9 cellular contexts compared by ENCODE assay signal in genomic region chr1:212814989-212815388, GRCh38. TPM values are rescaled to one million over a fixed set of nuclear protein-coding genes. Genes with fewer than 3 reads are reported as not detected.
DNase-seq lines count a peak whose midpoint lies in the region; ATAC-seq and TF ChIP-seq lines count a peak whose summit lies in the region.
"Had no signal": no experiment of that assay in that cellular context is flagged by ENCODE, and none has a peak within 500 bp of the region (broad histone marks: within the 10 kb centered on the region; RNA-seq: fewer than 3 reads in every experiment).

No MANE protein-coding gene starts in this region.

- ATAC-seq in WTC11 = peak; percentile 50
- ATAC-seq in right lobe of liver = peak in 2 of 4 donors; percentile 55 to 61
- ATAC-seq in GM21390 (IDR thresholded peaks at IDR 0.05; ENCODE audit: unreplicated experiment) = no peak
- ATAC-seq in GM21360 (IDR thresholded peaks at IDR 0.05; ENCODE audit: unreplicated experiment) = no peak

- H3F3A ChIP-seq in GM23248 (ENCODE audit: insufficient read depth) = no peaks in the 10 kb centered on the region

- H3K9me2 ChIP-seq in GM23248 (ENCODE audit: insufficient read depth) = no peaks in the 10 kb centered on the region

- no peak overlapping the region for H3K4me3 ChIP-seq in GM23248
- H3K4me3 ChIP-seq in right lobe of liver = no peak overlapping the region

- 46 to 48% methylated on average over 5 of the region's 5 CpGs for WGBS in GM23248 (ENCODE audit: low coverage in 1 of 2, low lambda C conversion rate in 2 of 2, missing lambda C conversion rate in 2 of 2), 2 experiments
- 40% methylated on average over 4 of the region's 5 CpGs for WGBS in right lobe of liver (ENCODE audit: insufficient coverage, low coverage, low lambda C conversion rate, missing lambda C conversion rate)

- H2AFZ ChIP-seq in GM23248 = no peak overlapping the region

- H3K27me3 ChIP-seq in GM23248 (replicated peaks; ENCODE audit: insufficient read depth) = no peaks in the 10 kb centered on the region
- no peaks in the 10 kb centered on the region for H3K27me3 ChIP-seq in right lobe of liver

- DNase-seq in Ammon's horn (ENCODE audit: low spot score) (peak; percentile 29), GM23248 (peak; percentile 14), WTC11 (ENCODE audit: low spot score) (no peak), right lobe of liver (no peak), iPS-NIHi7 (ENCODE audit: extremely low spot score) (no peak), cerebellar nuclear complex (lab: John Stamatoyannopoulos, UW) (no peak)

- H3K4me2 ChIP-seq in GM23248 (ENCODE audit: unreplicated experiment) = no peak overlapping the region

- in situ Hi-C loops in GM23248 (cut with MboI) = no loop called here

- H3K9ac ChIP-seq in GM23248 = no peak overlapping the region

- H3K36me3 Mint-ChIP-seq in WTC11 = no peaks in the 10 kb centered on the region

- no peak for TF ChIP-seq POLR2A in right lobe of liver (IDR thresholded peaks at IDR 0.05)

- H3K27me3 Mint-ChIP-seq in WTC11 (ENCODE audit: low read depth) = no peaks in the 10 kb centered on the region

- no peaks in the 10 kb centered on the region for H4K20me1 ChIP-seq in GM23248 (ENCODE audit: insufficient read depth)

- H3K27ac Mint-ChIP-seq in WTC11 = peak overlapping the region; percentile 62; the same call in 1 of the 2 replicates

- H3K4me1 ChIP-seq in GM23248 (ENCODE audit: insufficient read depth) (no peaks in the 10 kb centered on the region; the same call in 1 of the 2 replicates), right lobe of liver (peaks cover 0 to 7% (median 0%) of the 10 kb centered on the region in 4 donors)

- H3K9me3 ChIP-seq in GM23248 (ENCODE audit: low read depth) (no peaks in the 10 kb centered on the region), right lobe of liver (no peaks in the 10 kb centered on the region)

- no peaks in the 10 kb centered on the region for H3K9me3 Mint-ChIP-seq in WTC11

- no peak for TF ChIP-seq CTCF in WTC11 (IDR thresholded peaks at IDR 0.05)
- peak; percentile 44 to 59 (median 46) for TF ChIP-seq CTCF in right lobe of liver (IDR thresholded peaks at IDR 0.05)

- intact Hi-C loops in right lobe of liver (cut with DNase I) = no loop called here

- H3K79me2 ChIP-seq in GM23248 (ENCODE audit: insufficient read depth) = no peaks in the 10 kb centered on the region

- POLR2A ChIA-PET in WTC11 (lab: Charles Lee) = interaction anchor here (1.0 to 2.8 kb wide), 3 partner anchors 42 to 166 kb away, joined by 3 to 22 read pairs (median 3); partner anchors contain the start of gene FLVCR1

- H3K4me3 Mint-ChIP-seq in WTC11 = no peak overlapping the region

- no peaks in the 10 kb centered on the region; the same call in 1 of the 2 replicates for H3K36me3 ChIP-seq in GM23248 (ENCODE audit: low read depth)
- no peaks in the 10 kb centered on the region for H3K36me3 ChIP-seq in right lobe of liver

- CTCF ChIA-PET in WTC11 (lab: Charles Lee) = interaction anchor here (0.7 to 1.9 kb wide), 31 partner anchors 9 to 359 kb away, joined by 3 to 18 read pairs (median 4); partner anchors contain the start of genes FLVCR1, NSL1 and TATDN3

- H3K4me1 Mint-ChIP-seq in WTC11 = peaks cover 16% of the 10 kb centered on the region

- no peak overlapping the region for H3K27ac ChIP-seq in GM23248
- no peak overlapping the region for H3K27ac ChIP-seq in right lobe of liver

TF ChIP-seq in WTC11, 78 proteins besides CTCF, POLR2A, EP300 and RAD21:
- no peak for TF ChIP-seq FOXJ3 (CRISPR knock-in tag; IDR thresholded peaks at IDR 0.05; ENCODE audit: borderline replicate concordance)
- no peak for TF ChIP-seq SOX15 (CRISPR knock-in tag; IDR thresholded peaks at IDR 0.05)
- no peak for TF ChIP-seq SP1 (CRISPR knock-in tag; conservative IDR thresholded peaks at IDR 0.05)
- no peak for TF ChIP-seq FOXP1 (CRISPR knock-in tag; IDR thresholded peaks at IDR 0.05; ENCODE audit: borderline replicate concordance)
- TF ChIP-seq EMX1 (CRISPR knock-in tag; IDR thresholded peaks at IDR 0.05) = no peak
- TF ChIP-seq ZNF138 (CRISPR knock-in tag; conservative IDR thresholded peaks at IDR 0.05) = no peak
- no peak for TF ChIP-seq ATF1 (CRISPR knock-in tag; IDR thresholded peaks at IDR 0.05)
- TF ChIP-seq GABPB1 (CRISPR knock-in tag; IDR thresholded peaks at IDR 0.05) = no peak
- TF ChIP-seq FOXK1 (CRISPR knock-in tag; IDR thresholded peaks at IDR 0.05) = no peak
- no peak for TF ChIP-seq ZNF263 (CRISPR knock-in tag; IDR thresholded peaks at IDR 0.05; ENCODE audit: low read depth)

RNA-seq across cellular contexts. Expression of gene TATDN3, which starts 23.3 kb away (rescaled TPM):
- total RNA-seq in GM23248 (2014; rRNA removed; shearing (Covaris generic)) = 12.4 and 14.8 TPM in 2 replicates
- polyA plus RNA-seq in GM23248 (2016; fragmentation: Nextera tagmentation; extraction: Ambion mirVana) = 14.9 and 18.9 TPM in 2 replicates
- total RNA-seq in WTC11 (2021) (19.3 to 21.5 TPM (median 20.9 TPM) in 3 replicates), right lobe of liver (1 to 10 TPM; 6.0 to 9.3 (median 6.6) TPM)

RNA-seq across cellular contexts. Expression of gene NSL1, which starts 23.4 kb away (rescaled TPM):
- total RNA-seq in GM23248 (2014; rRNA removed; shearing (Covaris generic)) = 30.7 and 34.9 TPM in 2 replicates
- polyA plus RNA-seq in GM23248 (2016; fragmentation: Nextera tagmentation; extraction: Ambion mirVana) = 32.0 and 38.0 TPM in 2 replicates
- total RNA-seq in WTC11 (2021) = 55.7 to 60.8 TPM (median 57.2 TPM) in 3 replicates
- total RNA-seq in right lobe of liver = 10 to 100 TPM; 13.3 to 26.5 (median 16.2) TPM

RNA-seq across cellular contexts. Expression of gene SPATA45, which starts 32.5 kb away (rescaled TPM):
- total RNA-seq in GM23248 (2014; rRNA removed; shearing (Covaris generic)) = not detected in 2 replicates
- not detected in 2 replicates for polyA plus RNA-seq in GM23248 (2016; fragmentation: Nextera tagmentation; extraction: Ambion mirVana)
- total RNA-seq in WTC11 (2021) = 0.73 to 0.90 TPM (median 0.82 TPM) in 3 replicates
- total RNA-seq in right lobe of liver = 1 to 10 TPM in 1 of 6 experiments, not detected in 5; 1.2 TPM
- total RNA-seq: pulmonary artery endothelial cell had no signal

RNA-seq across cellular contexts. Expression of gene FLVCR1, which starts 43.1 kb away (rescaled TPM):
- total RNA-seq in GM23248 (2014; rRNA removed; shearing (Covaris generic)) = 2.3 and 4.2 TPM in 2 replicates
- 0.81 and 0.86 TPM in 2 replicates for polyA plus RNA-seq in GM23248 (2016; fragmentation: Nextera tagmentation; extraction: Ambion mirVana)
- 67.9 to 78.6 TPM (median 69.4 TPM) in 3 replicates for total RNA-seq in WTC11 (2021)
- 1 to 10 TPM; 1.6 to 5.8 (median 2.1) TPM for total RNA-seq in right lobe of liver

Comparison
In these comparisons a context has a peak if more than half of its experiments do, and no peak if none do; other contexts are left out.
1. DNase-seq: peak in Ammon's horn (single experiment) and GM23248 (single experiment); none in WTC11 (single experiment), right lobe of liver (0 of 3), iPS-NIHi7 (single experiment) and cerebellar nuclear complex (0 of 2).